In genomic region chr9:88949425-88949824, GRCh38 we compare ENCODE assay signal across 11 cellular contexts. TPM values are rescaled to one million over a fixed set of nuclear protein-coding genes. Genes with fewer than 3 reads are reported as not detected.
A peak's percentile ranks its signal among the peaks of the same experiment; 100 is the strongest.
DNase-seq lines count a peak whose midpoint lies in the region; ATAC-seq and TF ChIP-seq lines count a peak whose summit lies in the region.
"Had no signal": no experiment of that assay in that cellular context is flagged by ENCODE, and none has a peak within 500 bp of the region (broad histone marks: within the 10 kb centered on the region; RNA-seq: fewer than 3 reads in every experiment).

No MANE protein-coding gene starts in this region.

- no peaks in the 10 kb centered on the region for H3K36me3 ChIP-seq in adipocyte (ENCODE audit: control insufficient read depth, insufficient read depth, low read length, severe bottlenecking)
- H3K36me3 ChIP-seq in left ventricle myocardium inferior = no peaks in the 10 kb centered on the region

- H3K9me3 ChIP-seq in adipocyte (ENCODE audit: control insufficient read depth, low read length) (no peaks in the 10 kb centered on the region), left ventricle myocardium inferior (replicated peaks) (no peaks in the 10 kb centered on the region)

- DNase-seq in DMS 273 (lab: John Stamatoyannopoulos, UW; ENCODE audit: unreplicated experiment) (peak; percentile 21), DMS 273 treated with DMSO at 0.1 percent for 48 hours (lab: John Stamatoyannopoulos, UW) (no peak), adipocyte (ENCODE audit: low read depth) (peak; percentile 1), left ventricle myocardium inferior (peak; percentile 50), smooth muscle cell of the brain vasculature (ENCODE audit: low read depth, low spot score) (peak; percentile 89), NCI-H1048 (lab: John Stamatoyannopoulos, UW) (no peak)
- DNase-seq in activated effector memory CD4-positive, alpha-beta T cell treated with anti-CD3 and anti-CD28 coated beads, Interleukin-2, amount 50 U/mL, for 16 hours = no peak
- DNase-seq: NCI-H526, T1000 had no signal

- H3K4me1 ChIP-seq in adipocyte (ENCODE audit: control insufficient read depth, insufficient read depth, low read length) = peaks cover 35% of the 10 kb centered on the region
- peaks cover 53% of the 10 kb centered on the region for H3K4me1 ChIP-seq in left ventricle myocardium inferior

- no peak overlapping the region for H3K9ac ChIP-seq in adipocyte (ENCODE audit: low read length)

- H3K27ac ChIP-seq in left ventricle myocardium inferior (replicated peaks) = peak overlapping the region; percentile 85
- H3K27ac ChIP-seq: 22Rv1 had no signal

- ATAC-seq in GM21529 (IDR thresholded peaks at IDR 0.05; ENCODE audit: unreplicated experiment) = no peak

- H3K4me3 ChIP-seq in adipocyte (ENCODE audit: low read length) (no peak overlapping the region), left ventricle myocardium inferior (no peak overlapping the region)

- intact Hi-C loops in left ventricle myocardium inferior (cut with micrococcal nuclease) = no loop called here

- TF ChIP-seq CTCF in left ventricle myocardium inferior (IDR thresholded peaks at IDR 0.05; ENCODE audit: borderline replicate concordance) = no peak

- peaks cover 5% of the 10 kb centered on the region for H3K27me3 ChIP-seq in adipocyte (replicated peaks; ENCODE audit: control insufficient read depth, insufficient read depth, low read length)
- no peaks in the 10 kb centered on the region for H3K27me3 ChIP-seq in left ventricle myocardium inferior (ENCODE audit: low read depth)

RNA-seq across cellular contexts. Expression of gene S1PR3, which starts 41.8 kb away (rescaled TPM):
- total RNA-seq in left ventricle myocardium inferior = 26.8 TPM

Comparison
In these comparisons a context has a peak if more than half of its experiments do, and no peak if none do; other contexts are left out.
1. DNase-seq: peak in DMS 273 (single experiment), adipocyte (single experiment), left ventricle myocardium inferior (single experiment) and smooth muscle cell of the brain vasculature (single experiment); none in DMS 273 treated with DMSO at 0.1 percent for 48 hours (single experiment), NCI-H1048 (single experiment) and activated effector memory CD4-positive, alpha-beta T cell treated with anti-CD3 and anti-CD28 coated beads, Interleukin-2, amount 50 U/mL, for 16 hours (single experiment).